Comparison of ENCODE assay signal across 8 cellular contexts in the genomic region with DNA sequence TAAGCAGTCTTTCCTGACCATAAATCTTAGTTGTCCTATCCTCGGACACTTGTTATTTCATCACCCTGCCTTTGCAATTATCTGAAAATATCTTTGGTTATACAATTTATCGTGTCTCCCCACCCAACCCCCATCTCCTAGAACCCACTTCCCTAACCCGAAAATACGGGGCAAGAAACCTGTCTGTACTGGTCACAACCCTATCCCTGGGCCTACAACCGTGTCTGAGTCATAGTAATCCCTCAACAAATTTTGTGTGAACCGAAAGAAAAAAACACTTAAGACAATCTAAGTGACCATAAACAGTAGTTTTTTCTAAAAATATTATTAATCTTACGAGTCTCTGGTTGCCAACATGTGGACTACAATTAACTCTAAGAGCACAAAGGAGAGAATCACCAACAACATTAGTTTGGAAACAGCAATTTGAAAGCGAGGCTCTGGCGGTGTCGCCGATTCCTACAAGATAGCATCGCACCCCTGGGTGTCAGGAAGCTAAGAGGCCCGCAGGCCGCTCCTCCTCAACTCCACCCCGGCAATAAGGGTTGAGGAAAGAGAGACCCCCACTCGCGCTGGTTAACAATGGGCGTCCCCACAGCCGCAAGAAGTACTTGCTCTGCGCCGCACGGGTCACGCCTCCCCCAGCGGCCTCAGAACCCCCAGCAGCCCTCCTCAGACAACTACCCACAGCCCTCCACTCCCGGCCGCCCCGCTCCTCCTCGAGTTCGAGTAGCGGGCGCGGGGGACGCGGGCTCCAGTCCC. TPM values are rescaled to one million over a fixed set of nuclear protein-coding genes. Genes with fewer than 3 reads are reported as not detected.
DNase-seq lines count a peak whose midpoint lies in the region; ATAC-seq and TF ChIP-seq lines count a peak whose summit lies in the region.
"Not testable (repeated sequence)": the region's sequence is repeated elsewhere in the genome, so short reads cannot be mapped to it uniquely, and the experiment has no call there.

No MANE protein-coding gene starts in this region.

- H3K4me1 ChIP-seq in Caco-2; ascending aorta; mononuclear cell (ENCODE audit: insufficient read depth, low read length): not testable (repeated sequence)

- H3K36me3 Mint-ChIP-seq in Caco-2 (ENCODE audit: insufficient read depth, unreplicated experiment), result peaks cover 12% of the 10 kb centered on the region
- peaks cover 2 to 18% of the 10 kb centered on the region in 2 donors for H3K36me3 Mint-ChIP-seq in stimulated activated naive B cell treated with anti-CD40 and anti-IgM and Interleukin-4, amounts not matched to agents 10 μg/mL and 1 μg/mL and 100 μg/mL, for 72 hours

- POLR2A ChIA-PET in Caco-2 (lab: Charles Lee), result not testable (repeated sequence)

- intact Hi-C loops in Caco-2 (cut with micrococcal nuclease; ENCODE audit: unreplicated experiment); ascending aorta (cut with DNase I): not testable (repeated sequence)

- not testable (repeated sequence) for H3K27me3 ChIP-seq in Caco-2 (replicated peaks; ENCODE audit: control insufficient read depth, insufficient read depth, low read length); ascending aorta; mononuclear cell (ENCODE audit: insufficient read depth, low read length)

- peak overlapping the region; percentile 76 to 83 for H3K27ac ChIP-seq in ascending aorta

- CTCF ChIA-PET in Caco-2 (lab: Charles Lee), result not testable (repeated sequence)

- H3K9me3 ChIP-seq in Caco-2; ascending aorta; mononuclear cell (ENCODE audit: low read depth, low read length): not testable (repeated sequence)

- not testable (repeated sequence) for DNase-seq in Caco-2; ascending aorta (ENCODE audit: low spot score in 2 of 2); stimulated activated naive B cell treated with anti-CD40 and anti-IgM and Interleukin-4, amounts not matched to agents 10 μg/mL and 1 μg/mL and 100 μg/mL, for 72 hours
- DNase-seq in SIG-M5 treated with dmso at 0.1 percent for 504 hours (lab: John Stamatoyannopoulos, UW; ENCODE audit: unreplicated experiment), result peak; percentile 29
- DNase-seq in fibroblast of villous mesenchyme (ENCODE audit: low read depth), result peak; percentile 2

- H3K4me3 ChIP-seq in Caco-2 (ENCODE audit: low read depth, low read length) (peak overlapping the region; percentile 54), ascending aorta (peak overlapping the region; percentile 86 to 92), fibroblast of villous mesenchyme (ENCODE audit: low read depth, low read length) (peak overlapping the region; percentile 75), mononuclear cell (ENCODE audit: low read length) (peak overlapping the region; percentile 57)

- peaks cover 13% of the 10 kb centered on the region for H3K4me1 Mint-ChIP-seq in Caco-2 (ENCODE audit: low read depth, unreplicated experiment)
- H3K4me1 Mint-ChIP-seq in stimulated activated naive B cell treated with anti-CD40 and anti-IgM and Interleukin-4, amounts not matched to agents 10 μg/mL and 1 μg/mL and 100 μg/mL, for 72 hours, result not testable (repeated sequence)

- not testable (repeated sequence) for H3K36me3 ChIP-seq in Caco-2 (ENCODE audit: control insufficient read depth, insufficient read depth, low read length); ascending aorta

- not testable (repeated sequence) for H3K27me3 Mint-ChIP-seq in Caco-2 (ENCODE audit: insufficient read depth, unreplicated experiment); stimulated activated naive B cell treated with anti-CD40 and anti-IgM and Interleukin-4, amounts not matched to agents 10 μg/mL and 1 μg/mL and 100 μg/mL, for 72 hours

- peak; percentile 33 for ATAC-seq in GM21576 (IDR thresholded peaks at IDR 0.05; ENCODE audit: unreplicated experiment)
- peak; percentile 18 for ATAC-seq in HG03378 (IDR thresholded peaks at IDR 0.05; ENCODE audit: unreplicated experiment)
- peak; percentile 60 to 66 for ATAC-seq in stimulated activated naive B cell treated with anti-CD40 and anti-IgM and Interleukin-4, amounts not matched to agents 10 μg/mL and 1 μg/mL and 100 μg/mL, for 72 hours (replicated peaks)

- peak overlapping the region; percentile 89 for H3K27ac Mint-ChIP-seq in Caco-2 (ENCODE audit: unreplicated experiment)
- peak overlapping the region; percentile 97 for H3K27ac Mint-ChIP-seq in stimulated activated naive B cell treated with anti-CD40 and anti-IgM and Interleukin-4, amounts not matched to agents 10 μg/mL and 1 μg/mL and 100 μg/mL, for 72 hours

- peak overlapping the region; percentile 80 for H3K4me3 Mint-ChIP-seq in Caco-2 (ENCODE audit: unreplicated experiment)
- peak overlapping the region; percentile 99 for H3K4me3 Mint-ChIP-seq in stimulated activated naive B cell treated with anti-CD40 and anti-IgM and Interleukin-4, amounts not matched to agents 10 μg/mL and 1 μg/mL and 100 μg/mL, for 72 hours

- BruUV-seq in Caco-2 (replicated peaks; lab: Mats Ljungman, UMichigan), result not testable (repeated sequence)

- TF ChIP-seq CTCF in Caco-2 (IDR thresholded peaks at IDR 0.05; ENCODE audit: insufficient read depth in 1 of 2, low read depth in 1 of 2, low read length in 1 of 2, severe bottlenecking in 1 of 2, unreplicated experiment in 1 of 2); ascending aorta (IDR thresholded peaks at IDR 0.05); fibroblast of villous mesenchyme (IDR thresholded peaks at IDR 0.05; ENCODE audit: insufficient read depth, low read depth, low read length): not testable (repeated sequence)

- H3K9me3 Mint-ChIP-seq in Caco-2 (ENCODE audit: unreplicated experiment); stimulated activated naive B cell treated with anti-CD40 and anti-IgM and Interleukin-4, amounts not matched to agents 10 μg/mL and 1 μg/mL and 100 μg/mL, for 72 hours: not testable (repeated sequence)

RNA-seq across cellular contexts. Expression of a gene that starts 0.5 kb away (rescaled TPM):
- total RNA-seq in Caco-2 (2022) (15.3 and 17.1 TPM in 2 replicates), ascending aorta (5.5 TPM), fibroblast of villous mesenchyme (45.4 and 52.7 TPM in 2 replicates), mononuclear cell (24.2 TPM)

RNA-seq across cellular contexts. Expression of a gene that starts 56.7 kb away (rescaled TPM):
- not detected in 2 replicates for total RNA-seq in Caco-2 (2022)
- total RNA-seq in ascending aorta, result not detected
- total RNA-seq in fibroblast of villous mesenchyme, result under 0.01 and 0.43 TPM in 2 replicates
- 0.21 TPM for total RNA-seq in mononuclear cell
